In genomic region chr20:19660808-19661378, GRCh38 we compare ENCODE assay signal across 11 cellular contexts.
"Had no signal": no experiment of that assay in that cellular context is flagged by ENCODE, and none has a peak within 500 bp of the region (broad histone marks: within the 10 kb centered on the region; RNA-seq: fewer than 3 reads in every experiment).

No MANE protein-coding gene starts in this region.

- DNase-seq: cerebellar nuclear complex; effector memory CD8-positive, alpha-beta T cell; foreskin melanocyte; left colon; naive thymus-derived CD8-positive, alpha-beta T cell; psoas muscle; stomach; trophoblast cell had no signal

- H3K4me3 Mint-ChIP-seq: dendritic cell treated with granulocyte-macrophage colony-stimulating factor and Interleukin-4, amounts not matched to agents 40 ng/mL and 50 ng/mL, for 4 days; effector memory CD8-positive, alpha-beta T cell; naive thymus-derived CD8-positive, alpha-beta T cell had no signal

- H3K9me3 ChIP-seq: psoas muscle, stomach, thoracic aorta had no signal

- H3K27ac Mint-ChIP-seq: dendritic cell treated with granulocyte-macrophage colony-stimulating factor and Interleukin-4, amounts not matched to agents 40 ng/mL and 50 ng/mL, for 4 days; effector memory CD8-positive, alpha-beta T cell; naive thymus-derived CD8-positive, alpha-beta T cell had no signal

- H3K27ac ChIP-seq: hepatocyte, psoas muscle, stomach, thoracic aorta had no signal

- H3K4me3 ChIP-seq: hepatocyte, psoas muscle, stomach, thoracic aorta had no signal

- H3K36me3 ChIP-seq: stomach, thoracic aorta had no signal

- H3K4me1 ChIP-seq: psoas muscle had no signal

- H3K36me3 Mint-ChIP-seq: naive thymus-derived CD8-positive, alpha-beta T cell had no signal

- H3K9me3 Mint-ChIP-seq: dendritic cell treated with granulocyte-macrophage colony-stimulating factor and Interleukin-4, amounts not matched to agents 40 ng/mL and 50 ng/mL, for 4 days; effector memory CD8-positive, alpha-beta T cell; naive thymus-derived CD8-positive, alpha-beta T cell had no signal
